3 cellular contexts compared by ENCODE assay signal in genomic region chrX:57741107-57741506, GRCh38.
"Had no signal": no experiment of that assay in that cellular context is flagged by ENCODE, and none has a peak within 500 bp of the region (broad histone marks: within the 10 kb centered on the region; RNA-seq: fewer than 3 reads in every experiment).

No MANE protein-coding gene starts in this region.

- H3K4me3 ChIP-seq: GM12878 had no signal

- DNase-seq: GDM1, GF-D8 had no signal
